8 cellular contexts compared by ENCODE assay signal in the genomic region with DNA sequence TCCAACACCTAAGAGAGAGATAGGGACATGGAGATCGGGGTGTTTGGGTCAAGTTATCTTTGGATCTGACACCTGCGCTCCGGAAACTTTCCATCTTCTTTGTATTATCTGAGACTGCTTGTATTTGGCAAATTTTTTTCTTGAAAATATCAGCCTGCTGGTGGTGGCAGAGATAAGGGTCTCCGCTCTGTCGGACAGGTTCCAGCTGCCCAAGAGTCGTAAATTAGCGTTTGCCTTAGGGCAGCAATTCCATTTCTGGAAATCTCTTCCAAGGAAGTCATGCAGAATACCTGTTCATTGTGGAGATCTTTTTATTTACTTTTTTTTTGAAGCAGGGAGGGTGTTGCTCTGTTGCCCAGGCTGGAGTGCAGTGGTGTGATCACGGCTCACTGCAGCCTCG.
DNase-seq lines count a peak whose midpoint lies in the region; ATAC-seq and TF ChIP-seq lines count a peak whose summit lies in the region.

No MANE protein-coding gene starts in this region.

- peak overlapping the region; percentile 59 for H3K4me3 Mint-ChIP-seq in T-helper 1 cell treated with Interleukin-12 subunit alpha and Interleukin-12 subunit beta and Interleukin-4 antibody, amounts not matched to agents 30 μg/mL and 1 μg/mL, for 36 hours

- no peak for TF ChIP-seq CTCF in WI38 (IDR thresholded peaks at IDR 0.05; ENCODE audit: low read depth, low read length)
- TF ChIP-seq CTCF in fibroblast of mammary gland (conservative IDR thresholded peaks at IDR 0.05; ENCODE audit: control insufficient read depth, insufficient read depth, low read depth, low read length): no peak
- no peak for TF ChIP-seq CTCF in retinal pigment epithelial cell (conservative IDR thresholded peaks at IDR 0.05; ENCODE audit: low read depth, low read length)

- H3K4me1 Mint-ChIP-seq in T-helper 1 cell treated with Interleukin-12 subunit alpha and Interleukin-12 subunit beta and Interleukin-4 antibody, amounts not matched to agents 30 μg/mL and 1 μg/mL, for 36 hours (ENCODE audit: low read depth): peaks cover 3% of the 10 kb centered on the region

- H3K9me3 Mint-ChIP-seq in T-helper 1 cell treated with Interleukin-12 subunit alpha and Interleukin-12 subunit beta and Interleukin-4 antibody, amounts not matched to agents 30 μg/mL and 1 μg/mL, for 36 hours: no peaks in the 10 kb centered on the region

- H3K27me3 Mint-ChIP-seq in T-helper 1 cell treated with Interleukin-12 subunit alpha and Interleukin-12 subunit beta and Interleukin-4 antibody, amounts not matched to agents 30 μg/mL and 1 μg/mL, for 36 hours (ENCODE audit: low read depth): peaks cover 6% of the 10 kb centered on the region

- H3K36me3 Mint-ChIP-seq in T-helper 1 cell treated with Interleukin-12 subunit alpha and Interleukin-12 subunit beta and Interleukin-4 antibody, amounts not matched to agents 30 μg/mL and 1 μg/mL, for 36 hours (ENCODE audit: low read depth): no peaks in the 10 kb centered on the region

- no peak overlapping the region for H3K27ac Mint-ChIP-seq in T-helper 1 cell treated with Interleukin-12 subunit alpha and Interleukin-12 subunit beta and Interleukin-4 antibody, amounts not matched to agents 30 μg/mL and 1 μg/mL, for 36 hours

- DNase-seq in T-helper 1 cell (no peak), fibroblast of mammary gland (ENCODE audit: low read depth) (no peak), retinal pigment epithelial cell (ENCODE audit: low read depth) (no peak), NK-92 (lab: John Stamatoyannopoulos, UW; ENCODE audit: unreplicated experiment) (no peak), KBM-7 (no peak)

- H3K4me3 ChIP-seq in WI38 (ENCODE audit: low read depth, low read length) (peak overlapping the region; percentile 55), fibroblast of mammary gland (ENCODE audit: control insufficient read depth, low read depth, low read length) (peak overlapping the region; percentile 46), retinal pigment epithelial cell (ENCODE audit: low read length) (peak overlapping the region; percentile 51)

- in situ Hi-C loops in KBM-7 (cut with MboI; ENCODE audit: low pct_unique_long_range_greater_than_20kb, low sequenced_read_pairs): no loop called here

- ATAC-seq in HG03571 (IDR thresholded peaks at IDR 0.05; ENCODE audit: unreplicated experiment): no peak
